18 cellular contexts compared by ENCODE assay signal in genomic region chr11:96180341-96180740, GRCh38.
DNase-seq lines count a peak whose midpoint lies in the region; ATAC-seq, FAIRE-seq and TF ChIP-seq lines count a peak whose summit lies in the region.
"Had no signal": no experiment of that assay in that cellular context is flagged by ENCODE, and none has a peak within 500 bp of the region (broad histone marks: within the 10 kb centered on the region; RNA-seq: fewer than 3 reads in every experiment).

No MANE protein-coding gene starts in this region.

- CTCF ChIA-PET in CD4-positive, alpha-beta T cell (lab: Charles Lee): no interaction called here
- CTCF ChIA-PET in H1 (lab: Charles Lee; ENCODE audit: partially characterized antibody): interaction anchor here (0.6 kb wide), 1 partner anchor 145 kb away, joined by 3 read pairs; no protein-coding TSS in a partner anchor
- CTCF ChIA-PET in HepG2 (lab: Yijun Ruan, JAX; ENCODE audit: low intra/inter-chr PET ratio, low total read pairs): no interaction called here

- FAIRE-seq in H1 (lab: Jason Lieb, UNC) (no peak), HepG2 (lab: Jason Lieb, UNC) (no peak)

- no peaks in the 10 kb centered on the region for H3K79me1 ChIP-seq in H1 (ENCODE audit: low read depth, low read length)

- H4K20me1 ChIP-seq in H1 (replicated peaks in 1 of 2; ENCODE audit: control insufficient read depth in 1 of 2, insufficient read depth in 2 of 2, low read length in 2 of 2): no peaks in the 10 kb centered on the region
- no peaks in the 10 kb centered on the region for H4K20me1 ChIP-seq in HepG2 (ENCODE audit: insufficient read depth, low read length)

- TF ChIP-seq POLR2A in H1 (IDR thresholded peaks at IDR 0.05; ENCODE audit: control extremely low read depth in 1 of 2, low read depth in 2 of 2, low read length in 2 of 2) (no peak), HepG2 (IDR thresholded peaks at IDR 0.05; ENCODE audit: insufficient read depth in 1 of 2, low read depth in 2 of 2, low read length in 2 of 2) (no peak)

- 0 out of 2 replicates have a peak overlapping the region, but pooled peaks have one; percentile 24 for H2AK5ac ChIP-seq in H1 (ENCODE audit: low read depth, low read length)

- no peak overlapping the region for H3K27ac ChIP-seq in CD4-positive, alpha-beta T cell (ENCODE audit: low read depth, low read length)
- peak overlapping the region; percentile 5; the same call in 1 of the 2 replicates for H3K27ac ChIP-seq in H1 (ENCODE audit: low read depth, low read length)
- no peak overlapping the region for H3K27ac ChIP-seq in HepG2 (ENCODE audit: extremely low read length, insufficient read depth, low read length)
- H3K27ac ChIP-seq: epithelial cell of prostate, sigmoid colon had no signal

- BruUV-seq in HepG2 (replicated peaks; lab: Mats Ljungman, UMichigan): no TSS peak

- ATAC-seq in CD4-positive, alpha-beta T cell (ENCODE audit: poor library complexity): no peak
- ATAC-seq in GM18858 (IDR thresholded peaks at IDR 0.05; ENCODE audit: unreplicated experiment) (peak; percentile 23), HG02885 (IDR thresholded peaks at IDR 0.05; ENCODE audit: poor library complexity, unreplicated experiment) (peak; percentile 36), HepG2 (no peak), GM21723 (IDR thresholded peaks at IDR 0.05; ENCODE audit: unreplicated experiment) (no peak), HG02798 (IDR thresholded peaks at IDR 0.05; ENCODE audit: poor library complexity, unreplicated experiment) (no peak)

- H3K36me3 Mint-ChIP-seq in CD4-positive, alpha-beta T cell (ENCODE audit: low read depth): peaks cover 44% of the 10 kb centered on the region

- H3K14ac ChIP-seq in H1 (ENCODE audit: insufficient read length): no peak overlapping the region

- H3K4me2 ChIP-seq in H1 (ENCODE audit: insufficient read depth in 1 of 2, low read depth in 2 of 2, low read length in 2 of 2) (peak overlapping the region in 1 of 2 experiments; percentile 26; a peak in 3 of 4 replicates), HepG2 (ENCODE audit: low read depth, low read length) (no peak overlapping the region)

- H3K36me3 ChIP-seq in H1 (ENCODE audit: control insufficient read depth in 2 of 4, insufficient read depth in 4 of 4, low read length in 3 of 4) (no peaks in the 10 kb centered on the region), HepG2 (replicated peaks in 1 of 2; ENCODE audit: control insufficient read depth in 1 of 2, insufficient read depth in 2 of 2, low read length in 2 of 2) (peaks cover 6% of the 10 kb centered on the region in 2 experiments; a peak in 3 of 5 replicates)
- H3K36me3 ChIP-seq: sigmoid colon had no signal

- peaks cover 2 to 7% (median 4%) of the 10 kb centered on the region in 4 experiments; a peak in 4 of 7 replicates for H3K4me1 ChIP-seq in H1 (replicated peaks in 1 of 4; ENCODE audit: control insufficient read depth in 3 of 4, insufficient read depth in 4 of 4, low read length in 3 of 4)
- no peaks in the 10 kb centered on the region for H3K4me1 ChIP-seq in HepG2 (ENCODE audit: insufficient read depth, low read length)
- H3K4me1 ChIP-seq: sigmoid colon had no signal

- intact Hi-C loops in CD4-positive, alpha-beta T cell (cut with DNase I, micrococcal nuclease): no loop called here
- intact Hi-C loops in HepG2 (cut with micrococcal nuclease; ENCODE audit: unreplicated experiment): no loop called here

- DNase-seq in CD4-positive, alpha-beta T cell: no peak
- DNase-seq in H1 (ENCODE audit: low read depth in 1 of 2, low spot score in 2 of 2) (no peak), HepG2 (ENCODE audit: low spot score) (no peak), AG20443 (ENCODE audit: low spot score) (no peak)
- DNase-seq: anterior cingulate cortex; cortex of kidney; IMR-90; NCI-H2171; SIG-M5; sigmoid colon; stimulated activated CD8-positive, alpha-beta memory T cell treated with anti-CD3 and anti-CD28 coated beads, Interleukin-4, amount 100 ng/mL, for 48 hours; trophoblast cell had no signal

- in situ Hi-C loops in HepG2 (cut with HindIII; ENCODE audit: extremely low pct_ligation_motif_present, low pct_unique_long_range_greater_than_20kb): no loop called here

- H3K18ac ChIP-seq in H1 (ENCODE audit: extremely low read depth, low read length): peak overlapping the region; percentile 71

- H3K4me3 ChIP-seq in H1 (ENCODE audit: extremely low read depth in 1 of 4, insufficient read depth in 2 of 4, low read depth in 3 of 4, low read length in 4 of 4) (no peak overlapping the region), HepG2 (replicated peaks in 1 of 3; ENCODE audit: insufficient read depth in 1 of 3, low read depth in 2 of 3, low read length in 3 of 3) (no peak overlapping the region)
- H3K4me3 ChIP-seq: sigmoid colon had no signal

- peak overlapping the region; percentile 98 for H2BK120ac ChIP-seq in H1 (replicated peaks; ENCODE audit: low read depth, low read length)

- TF ChIP-seq CTCF in CD4-positive, alpha-beta T cell (IDR thresholded peaks at IDR 0.05): no peak
- TF ChIP-seq CTCF in H1 (IDR thresholded peaks at IDR 0.05; ENCODE audit: control extremely low read depth in 1 of 3, insufficient read depth in 1 of 3, low read depth in 1 of 3, low read length in 3 of 3): no peak
- no peak for TF ChIP-seq CTCF in HepG2 (CRISPR knock-in tag; IDR thresholded peaks at IDR 0.05)

- no peak overlapping the region for H3K23ac ChIP-seq in H1 (ENCODE audit: insufficient read length)

- H2BK12ac ChIP-seq in H1 (ENCODE audit: low read depth, low read length): peak overlapping the region; percentile 82

- H3K79me2 ChIP-seq in H1 (ENCODE audit: control insufficient read depth in 1 of 2, insufficient read depth in 2 of 2, low read length in 2 of 2): no peaks in the 10 kb centered on the region
- no peaks in the 10 kb centered on the region for H3K79me2 ChIP-seq in HepG2 (ENCODE audit: insufficient read depth, low read length)

- POLR2A ChIA-PET in CD4-positive, alpha-beta T cell (lab: Charles Lee): interaction anchor here (1.0 kb wide), 1 partner anchor 45 kb away, joined by 3 read pairs; no protein-coding TSS in a partner anchor
- POLR2A ChIA-PET in H1 (lab: Charles Lee; ENCODE audit: partially characterized antibody) (no interaction called here), HepG2 (lab: Yijun Ruan, JAX) (no interaction called here)

- TF ChIP-seq EP300 in H1 (IDR thresholded peaks at IDR 0.05; ENCODE audit: borderline replicate concordance in 1 of 2, low read depth in 2 of 2, low read length in 2 of 2) (no peak), HepG2 (IDR thresholded peaks at IDR 0.05; ENCODE audit: low read depth in 2 of 2, low read length in 2 of 2) (no peak), HepG2 (CRISPR knock-in tag; IDR thresholded peaks at IDR 0.05; ENCODE audit: borderline replicate concordance) (no peak)

- no peaks in the 10 kb centered on the region for H3K9me3 ChIP-seq in CD4-positive, alpha-beta T cell (ENCODE audit: control insufficient read depth, low read length)
- H3K9me3 ChIP-seq in H1 (ENCODE audit: insufficient read depth in 2 of 2, low read depth in 1 of 2, low read length in 1 of 2): no peaks in the 10 kb centered on the region
- H3K9me3 ChIP-seq in HepG2 (ENCODE audit: low read length): no peaks in the 10 kb centered on the region
- H3K9me3 ChIP-seq: sigmoid colon had no signal

- H2BK15ac ChIP-seq in H1 (ENCODE audit: low read length): no peak overlapping the region; the same call in 1 of the 2 replicates

- TF ChIP-seq RAD21 in H1 (IDR thresholded peaks at IDR 0.05 in 1 of 2, conservative IDR thresholded peaks at IDR 0.05 in 1 of 2; ENCODE audit: low read depth in 2 of 2, low read length in 2 of 2): no peak
- no peak for TF ChIP-seq RAD21 in HepG2 (CRISPR knock-in tag; IDR thresholded peaks at IDR 0.05)

- H3K9ac ChIP-seq in H1 (replicated peaks in 1 of 4; ENCODE audit: extremely low read depth in 1 of 4, low read depth in 3 of 4, low read length in 3 of 4): no peak overlapping the region; a peak in 2 of 7 replicates
- H3K9ac ChIP-seq in HepG2 (ENCODE audit: insufficient read depth, low read depth, low read length): no peak overlapping the region

- H3K4ac ChIP-seq in H1 (replicated peaks; ENCODE audit: insufficient read length, low read depth, low read length): no peak overlapping the region

- no peak overlapping the region for H3K56ac ChIP-seq in H1 (replicated peaks; ENCODE audit: insufficient read length, low read depth, low read length)

- no peaks in the 10 kb centered on the region for H3K27me3 Mint-ChIP-seq in CD4-positive, alpha-beta T cell
- H3K27me3 Mint-ChIP-seq: memory B cell had no signal

- H2BK20ac ChIP-seq in H1 (ENCODE audit: low read length): peak overlapping the region; percentile 51

- peak overlapping the region; percentile 2 for H4K91ac ChIP-seq in H1 (replicated peaks; ENCODE audit: insufficient read length, low read length)

- H3K27ac Mint-ChIP-seq in CD4-positive, alpha-beta T cell: peak overlapping the region; percentile 31

- H3K9me3 Mint-ChIP-seq in CD4-positive, alpha-beta T cell: no peaks in the 10 kb centered on the region
- H3K9me3 Mint-ChIP-seq: memory B cell had no signal

- H3K4me3 Mint-ChIP-seq in CD4-positive, alpha-beta T cell: no peak overlapping the region
- H3K4me3 Mint-ChIP-seq: memory B cell had no signal

- H2BK5ac ChIP-seq in H1 (ENCODE audit: low read depth, low read length): peak overlapping the region; percentile 96; the same call in 1 of the 2 replicates

- H3K23me2 ChIP-seq in H1 (ENCODE audit: low read depth, low read length): no peaks in the 10 kb centered on the region

- H3K27me3 ChIP-seq in CD4-positive, alpha-beta T cell (ENCODE audit: control insufficient read depth, insufficient read depth, low read length): no peaks in the 10 kb centered on the region
- H3K27me3 ChIP-seq in H1 (replicated peaks in 1 of 4; ENCODE audit: control insufficient read depth in 3 of 4, extremely low read depth in 1 of 4, insufficient read depth in 3 of 4, low read length in 3 of 4) (0 out of 7 replicates have a peak, but pooled peaks cover 0 to 3% (median 0%) of the 10 kb centered on the region in 4 experiments), HepG2 (ENCODE audit: control insufficient read depth in 1 of 2, insufficient read depth in 2 of 2, low read length in 2 of 2) (no peaks in the 10 kb centered on the region)
- H3K27me3 ChIP-seq: sigmoid colon had no signal

- peak overlapping the region; percentile 13 for H4K5ac ChIP-seq in H1 (ENCODE audit: insufficient read length, low read depth, low read length)

- no peak overlapping the region for H2AFZ ChIP-seq in H1 (ENCODE audit: low read length)
- no peak overlapping the region for H2AFZ ChIP-seq in HepG2 (ENCODE audit: low read length)

- no peak overlapping the region for H4K8ac ChIP-seq in H1 (ENCODE audit: extremely low read depth, insufficient read depth, low read length)

- H3K4me1 Mint-ChIP-seq in CD4-positive, alpha-beta T cell (ENCODE audit: low read depth): peaks cover 78% of the 10 kb centered on the region

TF ChIP-seq in H1, 55 proteins besides CTCF, POLR2A, EP300 and RAD21 (continues in another document):
- TF ChIP-seq RFX5 (IDR thresholded peaks at IDR 0.05; ENCODE audit: borderline replicate concordance, low read depth, low read length) (no peak), EZH2 (IDR thresholded peaks at IDR 0.05; ENCODE audit: low read depth, low read length, severe bottlenecking) (no peak)

TF ChIP-seq in HepG2, 621 proteins besides CTCF, POLR2A, EP300 and RAD21 (continues in another document):
- TF ChIP-seq ZNF614 (CRISPR knock-in tag; IDR thresholded peaks at IDR 0.05; ENCODE audit: borderline replicate concordance) (no peak), ZNF558 (CRISPR knock-in tag; IDR thresholded peaks at IDR 0.05; ENCODE audit: borderline replicate concordance) (no peak), ARNT (IDR thresholded peaks at IDR 0.05) (no peak), RBM22 (optimal IDR thresholded peaks at IDR 0.05; ENCODE audit: low read length) (no peak)

Comparison
In these comparisons a context has a peak if more than half of its experiments do, and no peak if none do; other contexts are left out.
1. ATAC-seq: peak in GM18858 (single experiment) and HG02885 (single experiment); none in CD4-positive, alpha-beta T cell (single experiment), HepG2 (single experiment), GM21723 (single experiment) and HG02798 (single experiment).